In the genomic region with DNA sequence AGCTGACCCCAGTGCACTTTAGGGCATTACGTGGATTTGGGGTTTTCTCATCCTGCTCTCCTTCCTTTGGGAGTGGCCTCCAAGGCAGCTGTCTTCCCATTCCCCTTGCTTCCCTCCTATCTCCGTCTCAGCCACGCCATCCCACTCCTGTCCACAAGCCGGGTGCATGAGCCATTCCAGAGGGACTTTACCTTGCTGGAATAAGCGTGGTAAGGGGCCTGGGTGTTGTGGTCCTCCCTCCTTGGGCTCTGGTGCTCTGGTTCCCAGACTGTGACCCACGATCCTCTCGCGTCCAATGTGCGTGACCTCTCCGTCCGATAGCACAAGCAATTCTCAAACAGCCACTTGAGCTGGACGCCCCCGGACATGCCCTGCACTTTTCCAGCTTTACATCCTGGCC, we compare ENCODE assay signal across 1 cellular context.
TF ChIP-seq lines count a peak whose summit lies in the region.

No MANE protein-coding gene starts in this region.

TF ChIP-seq in IMR-90, 13 proteins besides CTCF, POLR2A, EP300 and RAD21 (continued from another document):
- TF ChIP-seq, protein P1, sequence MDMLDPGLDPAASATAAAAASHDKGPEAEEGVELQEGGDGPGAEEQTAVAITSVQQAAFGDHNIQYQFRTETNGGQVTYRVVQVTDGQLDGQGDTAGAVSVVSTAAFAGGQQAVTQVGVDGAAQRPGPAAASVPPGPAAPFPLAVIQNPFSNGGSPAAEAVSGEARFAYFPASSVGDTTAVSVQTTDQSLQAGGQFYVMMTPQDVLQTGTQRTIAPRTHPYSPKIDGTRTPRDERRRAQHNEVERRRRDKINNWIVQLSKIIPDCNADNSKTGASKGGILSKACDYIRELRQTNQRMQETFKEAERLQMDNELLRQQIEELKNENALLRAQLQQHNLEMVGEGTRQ (IDR thresholded peaks at IDR 0.05; ENCODE audit: low read depth, low read length): no peak
- TF ChIP-seq FOS (IDR thresholded peaks at IDR 0.05; ENCODE audit: low read depth, low read length) (no peak), MXI1 (IDR thresholded peaks at IDR 0.05; ENCODE audit: borderline replicate concordance, low read depth, low read length) (no peak)
- TF ChIP-seq, protein P2, sequence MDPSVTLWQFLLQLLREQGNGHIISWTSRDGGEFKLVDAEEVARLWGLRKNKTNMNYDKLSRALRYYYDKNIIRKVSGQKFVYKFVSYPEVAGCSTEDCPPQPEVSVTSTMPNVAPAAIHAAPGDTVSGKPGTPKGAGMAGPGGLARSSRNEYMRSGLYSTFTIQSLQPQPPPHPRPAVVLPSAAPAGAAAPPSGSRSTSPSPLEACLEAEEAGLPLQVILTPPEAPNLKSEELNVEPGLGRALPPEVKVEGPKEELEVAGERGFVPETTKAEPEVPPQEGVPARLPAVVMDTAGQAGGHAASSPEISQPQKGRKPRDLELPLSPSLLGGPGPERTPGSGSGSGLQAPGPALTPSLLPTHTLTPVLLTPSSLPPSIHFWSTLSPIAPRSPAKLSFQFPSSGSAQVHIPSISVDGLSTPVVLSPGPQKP (IDR thresholded peaks at IDR 0.05; ENCODE audit: borderline replicate concordance, low read depth, low read length): no peak
